29 cellular contexts compared by ENCODE assay signal in genomic region chr11:125293596-125293995, GRCh38.
"Had no signal": no experiment of that assay in that cellular context is flagged by ENCODE, and none has a peak within 500 bp of the region (broad histone marks: within the 10 kb centered on the region; RNA-seq: fewer than 3 reads in every experiment).

No MANE protein-coding gene starts in this region.

- H3K27ac Mint-ChIP-seq: activated CD4-positive, alpha-beta memory T cell treated with anti-CD3 and anti-CD28 coated beads, Interleukin-2, amount 10 ng/mL, durations not matched to agents 7 days and 5 days; activated CD4-positive, alpha-beta T cell treated with anti-CD3 and anti-CD28 coated beads for 36 hours; activated CD4-positive, alpha-beta T cell treated with anti-CD3 and anti-CD28 coated beads, Interleukin-2, amount 10 ng/mL, durations not matched to agents 24 days and 14 days; activated naive CD8-positive, alpha-beta T cell; activated T-helper 17 cell treated with anti-CD3 and anti-CD28 coated beads, Interleukin-2, amount 50 U/mL, for 72 hours; endodermal cell had no signal

- H3K4me3 ChIP-seq: colonic mucosa, dorsolateral prefrontal cortex, esophagus muscularis mucosa, gastrocnemius medialis, heart left ventricle had no signal

- H3K27ac ChIP-seq: colonic mucosa, esophagus muscularis mucosa, foreskin keratinocyte, gastrocnemius medialis, heart left ventricle had no signal

- H3K9me3 ChIP-seq: colonic mucosa, esophagus muscularis mucosa, gastrocnemius medialis, heart left ventricle had no signal

- H3K9me3 Mint-ChIP-seq: activated CD4-positive, alpha-beta memory T cell treated with anti-CD3 and anti-CD28 coated beads, Interleukin-2, amount 10 ng/mL, durations not matched to agents 7 days and 5 days; activated CD4-positive, alpha-beta T cell treated with anti-CD3 and anti-CD28 coated beads, Interleukin-2, amount 10 ng/mL, durations not matched to agents 24 days and 14 days; activated T-cell treated with anti-CD3 and anti-CD28 coated beads, Interleukin-2, amount 50 U/mL, for 4 hours; activated T-helper 17 cell treated with anti-CD3 and anti-CD28 coated beads, Interleukin-2, amount 50 U/mL, for 72 hours; endodermal cell had no signal

- H3K36me3 Mint-ChIP-seq: activated naive CD8-positive, alpha-beta T cell had no signal

- H3K4me1 Mint-ChIP-seq: activated CD4-positive, alpha-beta memory T cell treated with anti-CD3 and anti-CD28 coated beads, Interleukin-2, amount 10 ng/mL, durations not matched to agents 7 days and 5 days; activated CD4-positive, alpha-beta T cell treated with anti-CD3 and anti-CD28 coated beads for 36 hours; activated CD4-positive, alpha-beta T cell treated with anti-CD3 and anti-CD28 coated beads, Interleukin-2, amount 10 ng/mL, durations not matched to agents 24 days and 14 days; activated T-helper 17 cell treated with anti-CD3 and anti-CD28 coated beads, Interleukin-2, amount 50 U/mL, for 72 hours; endodermal cell had no signal

- FAIRE-seq: astrocyte had no signal

- H3K4me3 Mint-ChIP-seq: activated CD4-positive, alpha-beta memory T cell treated with anti-CD3 and anti-CD28 coated beads, Interleukin-2, amount 10 ng/mL, durations not matched to agents 7 days and 5 days; activated CD4-positive, alpha-beta T cell treated with anti-CD3 and anti-CD28 coated beads for 36 hours; activated CD4-positive, alpha-beta T cell treated with anti-CD3 and anti-CD28 coated beads, Interleukin-2, amount 10 ng/mL, durations not matched to agents 24 days and 14 days; activated naive CD8-positive, alpha-beta T cell; activated T-cell treated with anti-CD3 and anti-CD28 coated beads, Interleukin-2, amount 50 U/mL, for 4 hours; activated T-helper 17 cell treated with anti-CD3 and anti-CD28 coated beads, Interleukin-2, amount 50 U/mL, for 72 hours; endodermal cell had no signal

- ATAC-seq: activated CD4-positive, alpha-beta T cell treated with anti-CD3 and anti-CD28 coated beads for 36 hours; activated T-cell treated with anti-CD3 and anti-CD28 coated beads, Interleukin-2, amount 50 U/mL, for 4 hours; activated T-helper 17 cell treated with anti-CD3 and anti-CD28 coated beads, Interleukin-2, amount 50 U/mL, for 72 hours; foreskin keratinocyte; gastrocnemius medialis; heart left ventricle had no signal

- DNase-seq: activated CD4-positive, alpha-beta memory T cell treated with anti-CD3 and anti-CD28 coated beads, Interleukin-2, amount 10 ng/mL, durations not matched to agents 7 days and 5 days; activated CD4-positive, alpha-beta T cell treated with anti-CD3 and anti-CD28 coated beads for 36 hours; activated CD4-positive, alpha-beta T cell treated with anti-CD3 and anti-CD28 coated beads, Interleukin-2, amount 10 ng/mL, durations not matched to agents 24 days and 14 days; activated CD4-positive, alpha-beta T cell treated with anti-CD3 and anti-CD28 coated beads, Interleukin-2, amount 50 U/mL, for 4 hours; activated CD4-positive, CD25-positive, alpha-beta regulatory T cell; activated CD4-positive, CD25-positive, alpha-beta regulatory T cell treated with anti-CD3 and anti-CD28 coated beads, Interleukin-2, amount 50 U/mL, for 72 hours; activated CD8-positive, alpha-beta memory T cell treated with anti-CD3 and anti-CD28 coated beads for 24 hours; activated effector memory CD4-positive, alpha-beta T cell treated with Interleukin-2 at 50 U/mL for 16 hours; activated gamma-delta T cell treated with Interleukin-2 at 50 U/mL for 16 hours; activated naive CD4-positive, alpha-beta T cell treated with anti-CD3 and anti-CD28 coated beads, Interleukin-2, amount 50 U/mL, for 16 hours; activated naive CD4-positive, alpha-beta T cell treated with Interleukin-2 at 50 U/mL for 16 hours; activated T-cell treated with anti-CD3 and anti-CD28 coated beads, Interleukin-2, amount 50 U/mL, for 4 hours; amniotic stem cell; anterior cingulate cortex; caudate nucleus; colonic mucosa; dorsolateral prefrontal cortex; effector memory CD4-positive, alpha-beta T cell; endodermal cell; erythroblast; foreskin keratinocyte; gastrocnemius medialis; glutamatergic neuron; heart left ventricle; T-helper 2 cell had no signal

- H3K4me1 ChIP-seq: colonic mucosa, foreskin keratinocyte, gastrocnemius medialis had no signal

- H3K36me3 ChIP-seq: colonic mucosa, esophagus muscularis mucosa, gastrocnemius medialis, heart left ventricle had no signal

- H3K27me3 ChIP-seq: colonic mucosa, esophagus muscularis mucosa, gastrocnemius medialis, heart left ventricle had no signal
